In genomic region chr4:99855677-99856076, GRCh38 we compare ENCODE assay signal across 8 cellular contexts. TPM values are rescaled to one million over a fixed set of nuclear protein-coding genes. Genes with fewer than 3 reads are reported as not detected.
A peak's percentile ranks its signal among the peaks of the same experiment; 100 is the strongest.
DNase-seq lines count a peak whose midpoint lies in the region; ATAC-seq and TF ChIP-seq lines count a peak whose summit lies in the region.

No MANE protein-coding gene starts in this region.

- H3K9me3 ChIP-seq in psoas muscle, result no peaks in the 10 kb centered on the region
- H3K9me3 ChIP-seq in mammary epithelial cell (replicated peaks; ENCODE audit: insufficient read depth, low read length), result no peaks in the 10 kb centered on the region
- H3K9me3 ChIP-seq in neural progenitor cell (ENCODE audit: low read depth), result no peaks in the 10 kb centered on the region
- no peaks in the 10 kb centered on the region for H3K9me3 ChIP-seq in gastroesophageal sphincter

- H3K27me3 ChIP-seq in psoas muscle (ENCODE audit: insufficient read depth in 3 of 3, low read length in 2 of 3) (no peaks in the 10 kb centered on the region), mammary epithelial cell (ENCODE audit: insufficient read depth, low read length) (no peaks in the 10 kb centered on the region), neural progenitor cell (no peaks in the 10 kb centered on the region), gastroesophageal sphincter (no peaks in the 10 kb centered on the region)

- dilution Hi-C loops in mammary epithelial cell (cut with HindIII; ENCODE audit: low sequenced_read_pairs), result no loop called here

- peaks cover 47% of the 10 kb centered on the region for H3K36me3 Mint-ChIP-seq in activated T-helper 1 cell treated with anti-CD3 and anti-CD28 coated beads, Interleukin-12 subunit alpha, Interleukin-12 subunit beta, Interleukin-2, Interleukin-4 antibody, amounts not matched to agents 30 ng/mL and 10 ng/mL and 1 ng/mL, durations not matched to agents 14 hours and 24 hours and 36 hours (ENCODE audit: low read depth)
- H3K36me3 Mint-ChIP-seq in neural progenitor cell, result no peaks in the 10 kb centered on the region

- TF ChIP-seq CTCF in psoas muscle (IDR thresholded peaks at IDR 0.05) (no peak), mammary epithelial cell (conservative IDR thresholded peaks at IDR 0.05 in 1 of 2, IDR thresholded peaks at IDR 0.05 in 1 of 2; ENCODE audit: extremely low read depth in 1 of 2, insufficient read depth in 1 of 2, low read depth in 1 of 2, low read length in 2 of 2) (no peak), neural progenitor cell (IDR thresholded peaks at IDR 0.05) (no peak), gastroesophageal sphincter (IDR thresholded peaks at IDR 0.05) (no peak)

- H2AFZ ChIP-seq in mammary epithelial cell (ENCODE audit: low read depth, low read length) (no peak overlapping the region), neural progenitor cell (replicated peaks) (no peak overlapping the region)

- peak overlapping the region; percentile 71 for H3K27ac Mint-ChIP-seq in activated T-helper 1 cell treated with anti-CD3 and anti-CD28 coated beads, Interleukin-12 subunit alpha, Interleukin-12 subunit beta, Interleukin-2, Interleukin-4 antibody, amounts not matched to agents 30 ng/mL and 10 ng/mL and 1 ng/mL, durations not matched to agents 14 hours and 24 hours and 36 hours
- H3K27ac Mint-ChIP-seq in neural progenitor cell, result no peak overlapping the region

- no peak for TF ChIP-seq POLR2A in gastroesophageal sphincter (IDR thresholded peaks at IDR 0.05)

- H3K79me2 ChIP-seq in mammary epithelial cell (ENCODE audit: insufficient read depth, low read length), result no peaks in the 10 kb centered on the region
- no peaks in the 10 kb centered on the region for H3K79me2 ChIP-seq in neural progenitor cell (ENCODE audit: low read depth)

- no peaks in the 10 kb centered on the region for H3K36me3 ChIP-seq in psoas muscle (ENCODE audit: insufficient read depth in 1 of 2, low read depth in 1 of 2)
- peaks cover 4% of the 10 kb centered on the region for H3K36me3 ChIP-seq in mammary epithelial cell (ENCODE audit: insufficient read depth, low read length)
- H3K36me3 ChIP-seq in neural progenitor cell, result no peaks in the 10 kb centered on the region
- no peaks in the 10 kb centered on the region for H3K36me3 ChIP-seq in gastroesophageal sphincter

- H3K27me3 Mint-ChIP-seq in activated T-helper 1 cell treated with anti-CD3 and anti-CD28 coated beads, Interleukin-12 subunit alpha, Interleukin-12 subunit beta, Interleukin-2, Interleukin-4 antibody, amounts not matched to agents 30 ng/mL and 10 ng/mL and 1 ng/mL, durations not matched to agents 14 hours and 24 hours and 36 hours (ENCODE audit: insufficient read depth), result no peaks in the 10 kb centered on the region
- H3K27me3 Mint-ChIP-seq in neural progenitor cell (ENCODE audit: insufficient read depth, low read depth), result no peaks in the 10 kb centered on the region

- H3K4me2 ChIP-seq in mammary epithelial cell (ENCODE audit: insufficient read depth, low read depth, low read length) (no peak overlapping the region), neural progenitor cell (no peak overlapping the region)

- peak; percentile 54 for ATAC-seq in GM19395 (IDR thresholded peaks at IDR 0.05; ENCODE audit: unreplicated experiment)
- ATAC-seq in HG03342 (IDR thresholded peaks at IDR 0.05; ENCODE audit: unreplicated experiment), result peak; percentile 52
- ATAC-seq in psoas muscle, result no peak
- ATAC-seq in gastroesophageal sphincter, result no peak

- CTCF ChIA-PET in mammary epithelial cell (lab: Charles Lee; ENCODE audit: low non-redundant PET), result interaction anchor here (0.8 kb wide), 1 partner anchor 44 kb away, joined by 8 read pairs; no protein-coding TSS in a partner anchor

- H3K27ac ChIP-seq in psoas muscle (no peak overlapping the region), mammary epithelial cell (ENCODE audit: insufficient read depth, low read depth, low read length) (no peak overlapping the region), neural progenitor cell (no peak overlapping the region), gastroesophageal sphincter (no peak overlapping the region)

- BruUV-seq in mammary epithelial cell (replicated peaks; lab: Mats Ljungman, UMichigan), result no TSS peak

- intact Hi-C loops in activated T-helper 1 cell treated with anti-CD3 and anti-CD28 coated beads, Interleukin-12 subunit alpha, Interleukin-12 subunit beta, Interleukin-2, Interleukin-4 antibody, amounts not matched to agents 30 ng/mL and 10 ng/mL and 1 ng/mL, durations not matched to agents 14 hours and 24 hours and 36 hours (cut with micrococcal nuclease), result loop anchor here (1.0 kb wide), 2 partner anchors 8 to 13 kb away; no protein-coding TSS in a partner anchor
- intact Hi-C loops in psoas muscle (cut with DNase I) (no loop called here), mammary epithelial cell (cut with micrococcal nuclease) (no loop called here)

- H3K4me1 Mint-ChIP-seq in activated T-helper 1 cell treated with anti-CD3 and anti-CD28 coated beads, Interleukin-12 subunit alpha, Interleukin-12 subunit beta, Interleukin-2, Interleukin-4 antibody, amounts not matched to agents 30 ng/mL and 10 ng/mL and 1 ng/mL, durations not matched to agents 14 hours and 24 hours and 36 hours (ENCODE audit: low read depth), result peaks cover 86% of the 10 kb centered on the region
- peaks cover 13% of the 10 kb centered on the region for H3K4me1 Mint-ChIP-seq in neural progenitor cell

- peak; percentile 80 for DNase-seq in CD1c-positive myeloid dendritic cell (ENCODE audit: extremely low spot score)
- no peak for DNase-seq in activated T-helper 1 cell treated with anti-CD3 and anti-CD28 coated beads, Interleukin-12 subunit alpha, Interleukin-12 subunit beta, Interleukin-2, Interleukin-4 antibody, amounts not matched to agents 30 ng/mL and 10 ng/mL and 1 ng/mL, durations not matched to agents 14 hours and 24 hours and 36 hours (ENCODE audit: low spot score)
- no peak for DNase-seq in psoas muscle
- no peak for DNase-seq in mammary epithelial cell
- no peak for DNase-seq in neural progenitor cell (ENCODE audit: low spot score)

- H3K4me1 ChIP-seq in psoas muscle (no peaks in the 10 kb centered on the region), mammary epithelial cell (ENCODE audit: insufficient read depth, low read length) (peaks cover 13% of the 10 kb centered on the region), neural progenitor cell (peaks cover 4% of the 10 kb centered on the region), gastroesophageal sphincter (no peaks in the 10 kb centered on the region)

- H3K9me3 Mint-ChIP-seq in activated T-helper 1 cell treated with anti-CD3 and anti-CD28 coated beads, Interleukin-12 subunit alpha, Interleukin-12 subunit beta, Interleukin-2, Interleukin-4 antibody, amounts not matched to agents 30 ng/mL and 10 ng/mL and 1 ng/mL, durations not matched to agents 14 hours and 24 hours and 36 hours, result no peaks in the 10 kb centered on the region
- H3K9me3 Mint-ChIP-seq in neural progenitor cell, result no peaks in the 10 kb centered on the region

- no peak for TF ChIP-seq EP300 in gastroesophageal sphincter (IDR thresholded peaks at IDR 0.05)

- no peaks in the 10 kb centered on the region for H3F3A ChIP-seq in neural progenitor cell (ENCODE audit: low read depth)

- H4K20me1 ChIP-seq in mammary epithelial cell (ENCODE audit: insufficient read depth, low read length), result no peaks in the 10 kb centered on the region
- H4K20me1 ChIP-seq in neural progenitor cell (ENCODE audit: low read depth), result no peaks in the 10 kb centered on the region

- H3K9ac ChIP-seq in mammary epithelial cell (ENCODE audit: insufficient read depth, low read length), result no peak overlapping the region
- H3K9ac ChIP-seq in neural progenitor cell, result no peak overlapping the region

- peak overlapping the region; percentile 59 for H3K4me3 Mint-ChIP-seq in activated T-helper 1 cell treated with anti-CD3 and anti-CD28 coated beads, Interleukin-12 subunit alpha, Interleukin-12 subunit beta, Interleukin-2, Interleukin-4 antibody, amounts not matched to agents 30 ng/mL and 10 ng/mL and 1 ng/mL, durations not matched to agents 14 hours and 24 hours and 36 hours
- no peak overlapping the region for H3K4me3 Mint-ChIP-seq in neural progenitor cell

- in situ Hi-C loops in mammary epithelial cell (cut with MboI; ENCODE audit: low sequenced_read_pairs in 2 of 2), result no loop called here

- WGBS in psoas muscle, 3 donors, result 81 to 85% (median 85%) methylated on average over 1 of the region's 1 CpG
- WGBS in mammary epithelial cell (ENCODE audit: low coverage, missing lambda C conversion rate), result no CpG with 5 or more reads among the region's 1 CpG
- WGBS in gastroesophageal sphincter (ENCODE audit: low coverage in 1 of 2), 2 donors, result 63 to 100% methylated on average over 1 of the region's 1 CpG

- H3K4me3 ChIP-seq in psoas muscle, result no peak overlapping the region
- no peak overlapping the region for H3K4me3 ChIP-seq in mammary epithelial cell (replicated peaks in 1 of 3; ENCODE audit: insufficient read depth in 1 of 3, low read depth in 2 of 3, low read length in 3 of 3)
- H3K4me3 ChIP-seq in neural progenitor cell, result no peak overlapping the region
- no peak overlapping the region for H3K4me3 ChIP-seq in gastroesophageal sphincter

RNA-seq across cellular contexts. Expression of gene LAMTOR3, which starts 38.5 kb away (rescaled TPM):
- total RNA-seq in activated T-helper 1 cell treated with anti-CD3 and anti-CD28 coated beads, Interleukin-12 subunit alpha, Interleukin-12 subunit beta, Interleukin-2, Interleukin-4 antibody, amounts not matched to agents 30 ng/mL and 10 ng/mL and 1 ng/mL, durations not matched to agents 14 hours and 24 hours and 36 hours, result 28.6 and 29.7 TPM in 2 replicates
- total RNA-seq in psoas muscle (10 to 100 TPM; 21.6 to 25.8 (median 23.2) TPM), mammary epithelial cell (10 to 100 TPM; 32.5 to 66.2 TPM), neural progenitor cell (ENCODE audit: low replicate concordance) (58.4 and 96.7 TPM in 2 replicates), gastroesophageal sphincter (10 to 100 TPM; 34.5 to 64.8 (median 53.1) TPM)
- polyA plus RNA-seq in psoas muscle (10 to 100 TPM; 22.4 to 43.6 (median 34.5) TPM), mammary epithelial cell (35.6 TPM)
- polyA minus RNA-seq in mammary epithelial cell, result 7.4 TPM

RNA-seq across cellular contexts. Expression of gene DAPP1, which starts 39.0 kb away (rescaled TPM):
- 38.8 and 40.2 TPM in 2 replicates for total RNA-seq in activated T-helper 1 cell treated with anti-CD3 and anti-CD28 coated beads, Interleukin-12 subunit alpha, Interleukin-12 subunit beta, Interleukin-2, Interleukin-4 antibody, amounts not matched to agents 30 ng/mL and 10 ng/mL and 1 ng/mL, durations not matched to agents 14 hours and 24 hours and 36 hours
- total RNA-seq in psoas muscle (1 to 10 TPM in 2 of 4 donors, under 1 TPM in 2; 0.46 to 1.3 (median 0.76) TPM), mammary epithelial cell (10 to 100 TPM; 14.5 to 54.8 TPM), neural progenitor cell (ENCODE audit: low replicate concordance) (not detected in 2 replicates), gastroesophageal sphincter (1 to 10 TPM in 3 of 4 donors, under 1 TPM in 1; 0.73 to 6.3 (median 1.8) TPM)
- polyA plus RNA-seq in psoas muscle (under 1 TPM; 0.06 to 0.53 (median 0.18) TPM), mammary epithelial cell (18.3 TPM)
- 28.7 TPM for polyA minus RNA-seq in mammary epithelial cell

Comparison
In these comparisons a context has a peak if more than half of its experiments do, and no peak if none do; other contexts are left out.
1. ATAC-seq: peak in GM19395 (single experiment) and HG03342 (single experiment); none in psoas muscle (0 of 4) and gastroesophageal sphincter (single experiment).